Comparison of ENCODE assay signal across 18 cellular contexts in genomic region chr1:219834247-219834917, GRCh38.
DNase-seq lines count a peak whose midpoint lies in the region.
"Had no signal": no experiment of that assay in that cellular context is flagged by ENCODE, and none has a peak within 500 bp of the region (broad histone marks: within the 10 kb centered on the region; RNA-seq: fewer than 3 reads in every experiment).

No MANE protein-coding gene starts in this region.

- peak; percentile 42 for DNase-seq in NCI-H345 (lab: John Stamatoyannopoulos, UW)
- no peak for DNase-seq in NCI-H345 treated with DMSO at 0.1 percent for 48 hours (lab: John Stamatoyannopoulos, UW; ENCODE audit: unreplicated experiment)
- DNase-seq in NCI-H1048 (lab: John Stamatoyannopoulos, UW): peak; percentile 34
- DNase-seq in NT2/D1 (ENCODE audit: low read depth, low spot score): peak; percentile 69
- no peak for DNase-seq in NCI-H510A (lab: John Stamatoyannopoulos, UW)
- DNase-seq in HPDE6-E6E7 (ENCODE audit: extremely low spot score): no peak
- no peak for DNase-seq in RKO (ENCODE audit: low spot score)
- DNase-seq: DMS 273 treated with DMSO at 0.1 percent for 48 hours, KG1, MV-4-11, NCI-H1417 treated with DMSO at 0.1 percent for 48 hours, NCI-H2029 treated with DMSO at 0.1 percent for 48 hours, NCI-H524 treated with DMSO at 0.1 percent for 48 hours, PC-3, SIG-M5, T-helper 1 cell had no signal

- peaks cover 3% of the 10 kb centered on the region for H3K4me1 ChIP-seq in NT2/D1 (ENCODE audit: insufficient read depth, insufficient read length)
- H3K4me1 ChIP-seq in iPS-18a (ENCODE audit: control insufficient read depth, low read depth, low read length): peaks cover 23% of the 10 kb centered on the region

- H3K9ac ChIP-seq in NT2/D1 (ENCODE audit: insufficient read length, low read depth) (no peak overlapping the region), iPS-18a (ENCODE audit: low read length) (peak overlapping the region; percentile 20)

- H3K27me3 ChIP-seq in NT2/D1 (ENCODE audit: insufficient read depth, insufficient read length): peaks cover 9% of the 10 kb centered on the region
- peaks cover 11% of the 10 kb centered on the region for H3K27me3 ChIP-seq in iPS-18a (ENCODE audit: control insufficient read depth, insufficient read depth, low read length)

- peak overlapping the region; percentile 73 for H3K27ac ChIP-seq in iPS-18a (ENCODE audit: low read length)
- H3K27ac ChIP-seq: RWPE1 had no signal

- no peaks in the 10 kb centered on the region for H3K36me3 ChIP-seq in NT2/D1 (ENCODE audit: insufficient read depth, insufficient read length, low read length)
- H3K36me3 ChIP-seq in iPS-18a (ENCODE audit: control insufficient read depth, low read depth, low read length): no peaks in the 10 kb centered on the region

- H3K9me3 ChIP-seq in NT2/D1 (ENCODE audit: insufficient read depth, low read length): no peaks in the 10 kb centered on the region
- H3K9me3 ChIP-seq in iPS-18a (ENCODE audit: control insufficient read depth, low read depth, low read length): no peaks in the 10 kb centered on the region

- H3K4me3 ChIP-seq in NT2/D1 (ENCODE audit: insufficient read length, low read depth) (no peak overlapping the region), iPS-18a (ENCODE audit: low read length) (no peak overlapping the region)

Comparison
In these comparisons a context has a peak if more than half of its experiments do, and no peak if none do; other contexts are left out.
1. DNase-seq: peak in NCI-H345 (single experiment), NCI-H1048 (single experiment) and NT2/D1 (single experiment); none in NCI-H345 treated with DMSO at 0.1 percent for 48 hours (single experiment), NCI-H510A (single experiment), HPDE6-E6E7 (single experiment) and RKO (single experiment).